ENCODE assay signal across 12 cellular contexts in the genomic region with DNA sequence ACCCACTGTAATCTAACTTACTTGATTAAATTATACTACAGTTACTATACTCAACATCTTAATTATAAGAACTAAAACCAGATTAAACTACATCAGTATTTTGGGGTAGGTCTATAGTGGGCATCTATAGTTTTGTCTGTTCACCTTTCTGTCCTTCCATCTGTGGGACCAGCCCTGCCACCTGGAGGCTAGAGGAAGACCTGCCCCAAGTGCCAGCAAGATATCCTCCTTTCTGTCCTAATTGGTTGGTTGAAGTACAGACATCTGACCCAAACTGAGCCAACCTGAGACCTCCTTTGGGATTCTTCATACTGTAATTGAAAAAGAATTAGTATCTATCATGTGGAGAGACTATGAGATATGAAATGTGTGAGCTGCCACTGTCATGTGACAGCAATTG.
DNase-seq lines count a peak whose midpoint lies in the region; ATAC-seq and TF ChIP-seq lines count a peak whose summit lies in the region.
"Had no signal": no experiment of that assay in that cellular context is flagged by ENCODE, and none has a peak within 500 bp of the region (broad histone marks: within the 10 kb centered on the region; RNA-seq: fewer than 3 reads in every experiment).

No MANE protein-coding gene starts in this region.

- H3K36me3 ChIP-seq in left ventricle myocardium inferior: no peaks in the 10 kb centered on the region
- H3K36me3 ChIP-seq: neutrophil had no signal

- H3K27ac ChIP-seq in left ventricle myocardium inferior (replicated peaks) (no peak overlapping the region), right cardiac atrium (ENCODE audit: low read length) (no peak overlapping the region)
- H3K27ac ChIP-seq: neutrophil had no signal

- H3K9me3 Mint-ChIP-seq in type B pancreatic cell: no peaks in the 10 kb centered on the region

- no peak overlapping the region for H3K4me3 Mint-ChIP-seq in type B pancreatic cell

- no peaks in the 10 kb centered on the region for H3K4me1 Mint-ChIP-seq in type B pancreatic cell (ENCODE audit: unreplicated experiment)

- H3K9me3 ChIP-seq in left ventricle myocardium inferior (replicated peaks): no peaks in the 10 kb centered on the region
- no peaks in the 10 kb centered on the region for H3K9me3 ChIP-seq in right cardiac atrium (ENCODE audit: control insufficient read depth, low read length)
- H3K9me3 ChIP-seq: neutrophil had no signal

- no peak overlapping the region for H3K4me3 ChIP-seq in left ventricle myocardium inferior
- no peak overlapping the region for H3K4me3 ChIP-seq in right cardiac atrium (ENCODE audit: low read length)
- no peak overlapping the region for H3K4me3 ChIP-seq in cardiac fibroblast (replicated peaks in 1 of 2; ENCODE audit: low read depth in 2 of 2, low read length in 2 of 2)

- DNase-seq in left ventricle myocardium inferior: no peak
- no peak for DNase-seq in right cardiac atrium
- no peak for DNase-seq in cardiac fibroblast (ENCODE audit: low read depth in 2 of 2)
- DNase-seq in type B pancreatic cell (ENCODE audit: extremely low spot score, unreplicated experiment): no peak
- no peak for DNase-seq in NCI-H146 (lab: John Stamatoyannopoulos, UW)
- DNase-seq: cerebellar nuclear complex, head of caudate nucleus, NCI-H1694 treated with DMSO at 0.1 percent for 48 hours had no signal

- no peak for ATAC-seq in right cardiac atrium
- ATAC-seq in HG03432 (IDR thresholded peaks at IDR 0.05; ENCODE audit: unreplicated experiment): peak; percentile 63
- ATAC-seq in HG02885 (IDR thresholded peaks at IDR 0.05; ENCODE audit: poor library complexity, unreplicated experiment): no peak
- ATAC-seq in HG03196 (IDR thresholded peaks at IDR 0.05; ENCODE audit: unreplicated experiment): no peak

- TF ChIP-seq CTCF in left ventricle myocardium inferior (IDR thresholded peaks at IDR 0.05; ENCODE audit: borderline replicate concordance) (peak; percentile 51), cardiac fibroblast (IDR thresholded peaks at IDR 0.05; ENCODE audit: low read depth, low read length) (peak; percentile 46), type B pancreatic cell (conservative IDR thresholded peaks at IDR 0.05) (peak; percentile 22)

- no peak overlapping the region for H3K27ac Mint-ChIP-seq in type B pancreatic cell

- H3K27me3 Mint-ChIP-seq in type B pancreatic cell: no peaks in the 10 kb centered on the region

- H3K36me3 Mint-ChIP-seq in type B pancreatic cell: no peaks in the 10 kb centered on the region

- intact Hi-C loops in left ventricle myocardium inferior (cut with micrococcal nuclease) (no loop called here), right cardiac atrium (cut with DNase I) (no loop called here)

- H3K27me3 ChIP-seq in left ventricle myocardium inferior (ENCODE audit: low read depth) (no peaks in the 10 kb centered on the region), right cardiac atrium (ENCODE audit: control insufficient read depth, insufficient read depth) (no peaks in the 10 kb centered on the region)
- H3K27me3 ChIP-seq: neutrophil had no signal

- no peaks in the 10 kb centered on the region for H3K4me1 ChIP-seq in left ventricle myocardium inferior
- no peaks in the 10 kb centered on the region for H3K4me1 ChIP-seq in right cardiac atrium (ENCODE audit: control insufficient read depth, insufficient read depth, low read length)
